In the genomic region with DNA sequence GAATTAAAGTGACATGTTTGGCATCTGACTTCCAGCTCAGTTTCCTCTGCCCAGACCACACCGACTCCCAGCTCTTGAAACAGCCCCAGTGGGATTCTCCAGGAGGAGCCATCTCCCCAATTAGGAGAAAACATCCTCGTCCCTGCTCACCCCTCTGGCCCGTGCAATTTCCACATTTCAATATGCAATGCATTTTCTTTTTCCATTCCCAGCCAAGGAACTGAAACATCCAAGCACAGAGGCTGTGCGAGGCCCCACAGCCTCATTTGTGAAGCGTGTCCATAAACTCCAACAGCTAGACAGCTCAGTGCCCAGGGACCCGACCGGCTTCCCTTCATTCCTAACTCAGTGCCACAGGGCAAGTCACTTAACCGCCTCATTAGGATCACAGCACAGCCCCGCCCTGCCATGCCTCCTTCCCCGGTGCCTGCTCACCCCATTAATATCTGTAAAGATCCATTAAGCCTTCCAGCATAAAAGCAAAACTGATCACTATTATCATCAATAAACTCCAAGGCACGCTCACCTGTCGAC, we compare ENCODE assay signal across 25 cellular contexts.
DNase-seq lines count a peak whose midpoint lies in the region; ATAC-seq and TF ChIP-seq lines count a peak whose summit lies in the region.
"Had no signal": no experiment of that assay in that cellular context is flagged by ENCODE, and none has a peak within 500 bp of the region (broad histone marks: within the 10 kb centered on the region; RNA-seq: fewer than 3 reads in every experiment).

No MANE protein-coding gene starts in this region.

- CTCF ChIA-PET in OCI-LY7 (lab: Charles Lee; ENCODE audit: unreplicated experiment) = no interaction called here

- no peak overlapping the region for H2AFZ ChIP-seq in neuronal stem cell (ENCODE audit: low read length)
- no peak overlapping the region for H2AFZ ChIP-seq in OCI-LY7 (ENCODE audit: low read length)

- peaks cover 11% of the 10 kb centered on the region for H3K9me3 Mint-ChIP-seq in glutamatergic neuron (ENCODE audit: unreplicated experiment)
- H3K9me3 Mint-ChIP-seq in activated naive CD8-positive, alpha-beta T cell treated with anti-CD3 and anti-CD28 coated beads, Interleukin-2, amount 50 U/mL, for 24 hours = no peaks in the 10 kb centered on the region

- TF ChIP-seq CTCF in glutamatergic neuron (IDR thresholded peaks at IDR 0.05; ENCODE audit: partially characterized antibody, unreplicated experiment) (no peak), OCI-LY7 (conservative IDR thresholded peaks at IDR 0.05; ENCODE audit: low read length) (no peak)

- ATAC-seq in activated naive CD8-positive, alpha-beta T cell treated with anti-CD3 and anti-CD28 coated beads, Interleukin-2, amount 50 U/mL, for 24 hours = no peak
- ATAC-seq: GM12878, HepG2, K562 had no signal

- peak overlapping the region; percentile 26 for H3K14ac ChIP-seq in neuronal stem cell (ENCODE audit: low read length)

- H2BK5ac ChIP-seq in neuronal stem cell (ENCODE audit: low read length) = no peak overlapping the region

- peaks cover 17% of the 10 kb centered on the region for H3K36me3 Mint-ChIP-seq in glutamatergic neuron (ENCODE audit: unreplicated experiment)
- H3K36me3 Mint-ChIP-seq in activated naive CD8-positive, alpha-beta T cell treated with anti-CD3 and anti-CD28 coated beads, Interleukin-2, amount 50 U/mL, for 24 hours (ENCODE audit: low read depth) = no peaks in the 10 kb centered on the region
- H3K36me3 Mint-ChIP-seq: CD4-positive, alpha-beta memory T cell had no signal

- no peaks in the 10 kb centered on the region for H3K27me3 ChIP-seq in neuronal stem cell (ENCODE audit: control insufficient read depth in 3 of 3, insufficient read depth in 3 of 3, low read depth in 1 of 3, low read length in 3 of 3)
- H3K27me3 ChIP-seq: BLaER1 had no signal

- no peaks in the 10 kb centered on the region for H3K79me2 ChIP-seq in OCI-LY7 (ENCODE audit: insufficient read depth, low read depth, low read length)

- H3K79me1 ChIP-seq in neuronal stem cell (ENCODE audit: low read depth, low read length) = no peaks in the 10 kb centered on the region

- H3K4me3 ChIP-seq in neuronal stem cell (ENCODE audit: low read length in 2 of 2) (no peak overlapping the region), OCI-LY7 (ENCODE audit: low read depth, low read length, poor library complexity, severe bottlenecking) (no peak overlapping the region)
- H3K4me3 ChIP-seq: BLaER1, GM12878, K562 had no signal

- POLR2A ChIA-PET in OCI-LY7 (lab: Charles Lee) = no interaction called here

- H3K4me1 ChIP-seq in neuronal stem cell (ENCODE audit: control insufficient read depth in 2 of 2, insufficient read depth in 1 of 2, low read depth in 1 of 2, low read length in 2 of 2) = peaks cover 0 to 8% of the 10 kb centered on the region in 2 donors
- no peaks in the 10 kb centered on the region for H3K4me1 ChIP-seq in OCI-LY7 (ENCODE audit: insufficient read depth, low read length, poor library complexity, severe bottlenecking)
- H3K4me1 ChIP-seq: Caco-2 had no signal

- DNase-seq in SIG-M5 treated with dmso at 0.1 percent for 504 hours (lab: John Stamatoyannopoulos, UW; ENCODE audit: unreplicated experiment) = peak; percentile 0
- DNase-seq in SIG-M5 (lab: John Stamatoyannopoulos, UW) = no peak
- DNase-seq in glutamatergic neuron = no peak
- DNase-seq in neuronal stem cell (ENCODE audit: low spot score) = no peak
- DNase-seq in activated naive CD8-positive, alpha-beta T cell treated with anti-CD3 and anti-CD28 coated beads, Interleukin-2, amount 50 U/mL, for 24 hours = no peak
- no peak for DNase-seq in glomerular visceral epithelial cell (ENCODE audit: extremely low spot score)
- no peak for DNase-seq in OCI-LY7 (ENCODE audit: low spot score)
- DNase-seq in activated effector memory CD4-positive, alpha-beta T cell treated with Interleukin-2 at 50 U/mL for 16 hours = no peak
- DNase-seq: ACHN; Caco-2; CD4-positive, alpha-beta memory T cell; DMS 273 treated with DMSO at 0.1 percent for 48 hours; DMS79 treated with DMSO at 0.1 percent for 48 hours; NCI-H1092; NCI-H1436; NCI-H187 treated with DMSO at 0.1 percent for 48 hours; NCI-H2227 treated with DMSO at 0.1 percent for 48 hours; NCI-H510A treated with DMSO at 0.1 percent for 48 hours; NCI-H748 treated with DMSO at 0.1 percent for 48 hours had no signal

- H3K36me3 ChIP-seq in neuronal stem cell (replicated peaks in 1 of 2; ENCODE audit: control insufficient read depth in 2 of 2, insufficient read depth in 2 of 2, low read length in 2 of 2) (no peaks in the 10 kb centered on the region), OCI-LY7 (ENCODE audit: insufficient read depth, low read length) (no peaks in the 10 kb centered on the region)
- H3K36me3 ChIP-seq: BLaER1 had no signal

- H3K18ac ChIP-seq in neuronal stem cell (ENCODE audit: low read length) = peak overlapping the region; percentile 67

- no peaks in the 10 kb centered on the region for H4K20me1 ChIP-seq in OCI-LY7 (ENCODE audit: insufficient read depth, low read length)
- H4K20me1 ChIP-seq: BLaER1 had no signal

- intact Hi-C loops in OCI-LY7 (cut with micrococcal nuclease; ENCODE audit: unreplicated experiment) = loop anchor here (5.0 kb wide), 2 partner anchors 213 to 768 kb away; no protein-coding TSS in a partner anchor

- no peak overlapping the region for H2BK12ac ChIP-seq in neuronal stem cell (ENCODE audit: low read length)

- no peak overlapping the region for H3K27ac ChIP-seq in neuronal stem cell (replicated peaks; ENCODE audit: low read length)
- no peak overlapping the region for H3K27ac ChIP-seq in OCI-LY7 (ENCODE audit: low read depth, low read length, poor library complexity, severe bottlenecking)
- H3K27ac ChIP-seq: 22Rv1, BLaER1, HL-60 had no signal

- H3K9me3 ChIP-seq in neuronal stem cell (replicated peaks in 1 of 2; ENCODE audit: control insufficient read depth in 2 of 2, insufficient read depth in 1 of 2, low read depth in 1 of 2, low read length in 2 of 2) (no peaks in the 10 kb centered on the region), OCI-LY7 (ENCODE audit: low read length) (no peaks in the 10 kb centered on the region)
- H3K9me3 ChIP-seq: Caco-2 had no signal

- no peak overlapping the region for H3K4ac ChIP-seq in neuronal stem cell (ENCODE audit: low read length)

- no peak overlapping the region for H3K27ac Mint-ChIP-seq in glutamatergic neuron (ENCODE audit: unreplicated experiment)
- no peak overlapping the region for H3K27ac Mint-ChIP-seq in activated naive CD8-positive, alpha-beta T cell treated with anti-CD3 and anti-CD28 coated beads, Interleukin-2, amount 50 U/mL, for 24 hours
- H3K27ac Mint-ChIP-seq: CD4-positive, alpha-beta memory T cell had no signal

- no CpG with 5 or more reads among the region's 12 CpGs for WGBS in neuronal stem cell (ENCODE audit: extremely low coverage in 2 of 2, insufficient read length in 2 of 2, insufficient replicate concordance in 1 of 2), 2 donors

- H3K23ac ChIP-seq in neuronal stem cell (ENCODE audit: low read depth, low read length, poor library complexity) = no peak overlapping the region

- peak overlapping the region; percentile 1 for H3K4me3 Mint-ChIP-seq in glutamatergic neuron (ENCODE audit: unreplicated experiment)
- no peak overlapping the region for H3K4me3 Mint-ChIP-seq in activated naive CD8-positive, alpha-beta T cell treated with anti-CD3 and anti-CD28 coated beads, Interleukin-2, amount 50 U/mL, for 24 hours
- H3K4me3 Mint-ChIP-seq: CD4-positive, alpha-beta memory T cell had no signal

- no peak overlapping the region for H2BK120ac ChIP-seq in neuronal stem cell (ENCODE audit: low read depth, low read length)

- BruUV-seq in OCI-LY7 (replicated peaks; lab: Mats Ljungman, UMichigan) = no TSS peak

- H2BK15ac ChIP-seq in neuronal stem cell (ENCODE audit: low read length) = no peak overlapping the region

- H3K27me3 Mint-ChIP-seq in glutamatergic neuron (ENCODE audit: unreplicated experiment) = peaks cover 7% of the 10 kb centered on the region
- peaks cover 6% of the 10 kb centered on the region for H3K27me3 Mint-ChIP-seq in activated naive CD8-positive, alpha-beta T cell treated with anti-CD3 and anti-CD28 coated beads, Interleukin-2, amount 50 U/mL, for 24 hours

- no peak overlapping the region for H4K91ac ChIP-seq in neuronal stem cell (ENCODE audit: low read depth, low read length, poor library complexity)

- no peak overlapping the region for H2AK5ac ChIP-seq in neuronal stem cell (ENCODE audit: low read depth, low read length)

- H3K4me2 ChIP-seq in neuronal stem cell (ENCODE audit: insufficient read depth, low read length, poor library complexity, severe bottlenecking) (no peak overlapping the region), OCI-LY7 (ENCODE audit: low read length) (no peak overlapping the region)
- H3K4me2 ChIP-seq: BLaER1 had no signal

- no peaks in the 10 kb centered on the region for H3K9me2 ChIP-seq in OCI-LY7 (ENCODE audit: insufficient read depth, low read length)

- H4K8ac ChIP-seq in neuronal stem cell (ENCODE audit: low read depth, low read length) = no peak overlapping the region

- H3K9ac ChIP-seq in neuronal stem cell (ENCODE audit: low read depth, low read length, poor library complexity) = no peak overlapping the region
- H3K9ac ChIP-seq: BLaER1 had no signal

- peaks cover 10% of the 10 kb centered on the region for H3K4me1 Mint-ChIP-seq in glutamatergic neuron (ENCODE audit: low read depth, unreplicated experiment)
- H3K4me1 Mint-ChIP-seq in activated naive CD8-positive, alpha-beta T cell treated with anti-CD3 and anti-CD28 coated beads, Interleukin-2, amount 50 U/mL, for 24 hours = peaks cover 5% of the 10 kb centered on the region
- H3K4me1 Mint-ChIP-seq: CD4-positive, alpha-beta memory T cell had no signal
